In genomic region chr16:87391950-87392822, GRCh38 we compare ENCODE assay signal across 8 cellular contexts. TPM values are rescaled to one million over a fixed set of nuclear protein-coding genes. Genes with fewer than 3 reads are reported as not detected.
DNase-seq lines count a peak whose midpoint lies in the region; ATAC-seq and TF ChIP-seq lines count a peak whose summit lies in the region.

Gene MAP1LC3B, plus strand, starts transcription at chr16:87392336. Its CDS starts 92 bp downstream, at chr16:87392428.

- H3K36me3 ChIP-seq in HEK293 (ENCODE audit: control insufficient read depth in 2 of 2, insufficient read depth in 1 of 2, low read length in 2 of 2) (peaks cover 0 to 5% of the 10 kb centered on the region in 2 experiments; a peak in 1 of 3 replicates), SJSA1 (peaks cover 17% of the 10 kb centered on the region), neuronal stem cell (replicated peaks in 1 of 2; ENCODE audit: control insufficient read depth in 2 of 2, insufficient read depth in 2 of 2, low read length in 2 of 2) (no peaks in the 10 kb centered on the region), subcutaneous abdominal adipose tissue (ENCODE audit: control insufficient read depth in 5 of 5, insufficient read depth in 5 of 5, low read length in 5 of 5) (no peaks in the 10 kb centered on the region)

- peak within 1 kb of the TSS; percentile 95 for H2BK120ac ChIP-seq in neuronal stem cell (ENCODE audit: low read depth, low read length)

- H4K91ac ChIP-seq in neuronal stem cell (ENCODE audit: low read depth, low read length, poor library complexity) = no peak within 1 kb of the TSS

- POLR2A ChIA-PET in HEK293 (lab: Yijun Ruan, JAX) = interaction anchor here (2.6 kb wide), 1 partner anchor 8 kb away, joined by 25 read pairs; the partner anchor contains the start of gene FBXO31

- H3K4me3 ChIP-seq in HEK293 (ENCODE audit: low read depth, low read length) = peak within 1 kb of the TSS; percentile 75
- peak within 1 kb of the TSS; percentile 98 for H3K4me3 ChIP-seq in SJSA1
- H3K4me3 ChIP-seq in neuronal stem cell (ENCODE audit: low read length in 2 of 2) = peak within 1 kb of the TSS; percentile 57 to 99
- peak within 1 kb of the TSS; percentile 80 to 99 (median 90) for H3K4me3 ChIP-seq in subcutaneous abdominal adipose tissue (ENCODE audit: low read depth in 1 of 5, low read length in 5 of 5)

- H3K23ac ChIP-seq in neuronal stem cell (ENCODE audit: low read depth, low read length, poor library complexity) = peak within 1 kb of the TSS; percentile 94

- H3K27ac ChIP-seq in HEK293 (ENCODE audit: extremely low read depth, low read depth, low read length) (peak within 1 kb of the TSS; percentile 81), SJSA1 (peak within 1 kb of the TSS; percentile 94), foreskin keratinocyte (peak within 1 kb of the TSS; percentile 61), neuronal stem cell (replicated peaks; ENCODE audit: low read length) (peak within 1 kb of the TSS; percentile 73), subcutaneous abdominal adipose tissue (ENCODE audit: low read depth, low read length) (peak within 1 kb of the TSS; percentile 98)

- peak within 1 kb of the TSS; percentile 61 for H3K4ac ChIP-seq in neuronal stem cell (ENCODE audit: low read length)

- peak within 1 kb of the TSS; percentile 84 for H3K14ac ChIP-seq in neuronal stem cell (ENCODE audit: low read length)

- no peaks in the 10 kb centered on the region for H3K27me3 ChIP-seq in SJSA1 (replicated peaks)
- no peaks in the 10 kb centered on the region for H3K27me3 ChIP-seq in foreskin keratinocyte
- H3K27me3 ChIP-seq in neuronal stem cell (ENCODE audit: control insufficient read depth in 3 of 3, insufficient read depth in 3 of 3, low read depth in 1 of 3, low read length in 3 of 3) = no peaks in the 10 kb centered on the region
- H3K27me3 ChIP-seq in subcutaneous abdominal adipose tissue (ENCODE audit: control insufficient read depth in 5 of 5, insufficient read depth in 4 of 5, low read length in 5 of 5) = no peaks in the 10 kb centered on the region

- peak within 1 kb of the TSS; percentile 42 for H2BK5ac ChIP-seq in neuronal stem cell (ENCODE audit: low read length)

- H3K9me3 ChIP-seq in HEK293 (ENCODE audit: control insufficient read depth, insufficient read depth, low read depth, low read length) (no peaks in the 10 kb centered on the region), SJSA1 (replicated peaks) (no peaks in the 10 kb centered on the region; the same call in 1 of the 2 replicates), neuronal stem cell (replicated peaks in 1 of 2; ENCODE audit: control insufficient read depth in 2 of 2, insufficient read depth in 1 of 2, low read depth in 1 of 2, low read length in 2 of 2) (no peaks in the 10 kb centered on the region), subcutaneous abdominal adipose tissue (ENCODE audit: control insufficient read depth in 5 of 5, low read length in 5 of 5) (no peaks in the 10 kb centered on the region)

- H3K9ac ChIP-seq in neuronal stem cell (ENCODE audit: low read depth, low read length, poor library complexity) (peak within 1 kb of the TSS; percentile 98), subcutaneous abdominal adipose tissue (ENCODE audit: low read length in 5 of 5) (peak within 1 kb of the TSS; percentile 69 to 96 (median 88))

- peak within 1 kb of the TSS; percentile 98 for H3K18ac ChIP-seq in neuronal stem cell (ENCODE audit: low read length)

- ATAC-seq in foreskin keratinocyte = peak; percentile 77

- DNase-seq in GF-D8 (lab: John Stamatoyannopoulos, UW) (peak; percentile 80), MV-4-11 (lab: John Stamatoyannopoulos, UW) (peak; percentile 92), SJSA1 (ENCODE audit: low read depth in 1 of 2, low spot score in 2 of 2) (peak; percentile 97 to 99), foreskin keratinocyte (peak; percentile 75 to 89), neuronal stem cell (ENCODE audit: low spot score) (peak; percentile 98)
- peak; percentile 95 to 99 (median 98) for DNase-seq in activated naive CD4-positive, alpha-beta T cell (lab: John Stamatoyannopoulos, UW)

- CTCF ChIA-PET in HEK293 (lab: Yijun Ruan, JAX) = interaction anchor here (0.6 to 3.0 kb wide), 4 partner anchors 10 to 376 kb away, joined by 3 to 27 read pairs (median 3); no protein-coding TSS in a partner anchor

- peak within 1 kb of the TSS; percentile 96 for H3K4me2 ChIP-seq in neuronal stem cell (ENCODE audit: insufficient read depth, low read length, poor library complexity, severe bottlenecking)

- peak within 1 kb of the TSS; percentile 89 for H2AFZ ChIP-seq in neuronal stem cell (ENCODE audit: low read length)

- no CpG with 5 or more reads among the region's 113 CpGs for WGBS in neuronal stem cell (ENCODE audit: extremely low coverage in 2 of 2, insufficient read length in 2 of 2, insufficient replicate concordance in 1 of 2), 2 donors

- H2BK12ac ChIP-seq in neuronal stem cell (ENCODE audit: low read length) = no peak within 1 kb of the TSS

- H2AK5ac ChIP-seq in neuronal stem cell (ENCODE audit: low read depth, low read length) = peak within 1 kb of the TSS; percentile 72

- peaks cover 7% of the 10 kb centered on the region for H3K4me1 ChIP-seq in HEK293 (ENCODE audit: control insufficient read depth, insufficient read depth, low read length)
- peaks cover 33% of the 10 kb centered on the region for H3K4me1 ChIP-seq in SJSA1 (replicated peaks)
- H3K4me1 ChIP-seq in foreskin keratinocyte = peaks cover 14% of the 10 kb centered on the region
- peaks cover 10 to 13% of the 10 kb centered on the region in 2 donors for H3K4me1 ChIP-seq in neuronal stem cell (ENCODE audit: control insufficient read depth in 2 of 2, insufficient read depth in 1 of 2, low read depth in 1 of 2, low read length in 2 of 2)
- peaks cover 14 to 53% (median 43%) of the 10 kb centered on the region in 5 donors for H3K4me1 ChIP-seq in subcutaneous abdominal adipose tissue (ENCODE audit: control insufficient read depth in 5 of 5, insufficient read depth in 5 of 5, low read length in 5 of 5)

- peak within 1 kb of the TSS; percentile 63 for H2BK15ac ChIP-seq in neuronal stem cell (ENCODE audit: low read length)

- peaks cover 2% of the 10 kb centered on the region for H3K79me1 ChIP-seq in neuronal stem cell (ENCODE audit: low read depth, low read length)

- no peak within 1 kb of the TSS for H4K8ac ChIP-seq in neuronal stem cell (ENCODE audit: low read depth, low read length)

- TF ChIP-seq CTCF in HEK293 (tag by site-specific recombination; IDR thresholded peaks at IDR 0.05) (no peak), foreskin keratinocyte (conservative IDR thresholded peaks at IDR 0.05) (no peak)

TF ChIP-seq in HEK293, 187 proteins besides CTCF, POLR2A, EP300 and RAD21 (continues in another document):
- TF ChIP-seq, protein P1, sequence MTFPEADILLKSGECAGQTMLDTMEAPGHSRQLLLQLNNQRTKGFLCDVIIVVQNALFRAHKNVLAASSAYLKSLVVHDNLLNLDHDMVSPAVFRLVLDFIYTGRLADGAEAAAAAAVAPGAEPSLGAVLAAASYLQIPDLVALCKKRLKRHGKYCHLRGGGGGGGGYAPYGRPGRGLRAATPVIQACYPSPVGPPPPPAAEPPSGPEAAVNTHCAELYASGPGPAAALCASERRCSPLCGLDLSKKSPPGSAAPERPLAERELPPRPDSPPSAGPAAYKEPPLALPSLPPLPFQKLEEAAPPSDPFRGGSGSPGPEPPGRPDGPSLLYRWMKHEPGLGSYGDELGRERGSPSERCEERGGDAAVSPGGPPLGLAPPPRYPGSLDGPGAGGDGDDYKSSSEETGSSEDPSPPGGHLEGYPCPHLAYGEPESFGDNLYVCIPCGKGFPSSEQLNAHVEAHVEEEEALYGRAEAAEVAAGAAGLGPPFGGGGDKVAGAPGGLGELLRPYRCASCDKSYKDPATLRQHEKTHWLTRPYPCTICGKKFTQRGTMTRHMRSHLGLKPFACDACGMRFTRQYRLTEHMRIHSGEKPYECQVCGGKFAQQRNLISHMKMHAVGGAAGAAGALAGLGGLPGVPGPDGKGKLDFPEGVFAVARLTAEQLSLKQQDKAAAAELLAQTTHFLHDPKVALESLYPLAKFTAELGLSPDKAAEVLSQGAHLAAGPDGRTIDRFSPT (tag by site-specific recombination; IDR thresholded peaks at IDR 0.05) = peak; percentile 95
- TF ChIP-seq BCL11B (tag by site-specific recombination; IDR thresholded peaks at IDR 0.05; ENCODE audit: low read depth) = no peak
- TF ChIP-seq, protein P2, sequence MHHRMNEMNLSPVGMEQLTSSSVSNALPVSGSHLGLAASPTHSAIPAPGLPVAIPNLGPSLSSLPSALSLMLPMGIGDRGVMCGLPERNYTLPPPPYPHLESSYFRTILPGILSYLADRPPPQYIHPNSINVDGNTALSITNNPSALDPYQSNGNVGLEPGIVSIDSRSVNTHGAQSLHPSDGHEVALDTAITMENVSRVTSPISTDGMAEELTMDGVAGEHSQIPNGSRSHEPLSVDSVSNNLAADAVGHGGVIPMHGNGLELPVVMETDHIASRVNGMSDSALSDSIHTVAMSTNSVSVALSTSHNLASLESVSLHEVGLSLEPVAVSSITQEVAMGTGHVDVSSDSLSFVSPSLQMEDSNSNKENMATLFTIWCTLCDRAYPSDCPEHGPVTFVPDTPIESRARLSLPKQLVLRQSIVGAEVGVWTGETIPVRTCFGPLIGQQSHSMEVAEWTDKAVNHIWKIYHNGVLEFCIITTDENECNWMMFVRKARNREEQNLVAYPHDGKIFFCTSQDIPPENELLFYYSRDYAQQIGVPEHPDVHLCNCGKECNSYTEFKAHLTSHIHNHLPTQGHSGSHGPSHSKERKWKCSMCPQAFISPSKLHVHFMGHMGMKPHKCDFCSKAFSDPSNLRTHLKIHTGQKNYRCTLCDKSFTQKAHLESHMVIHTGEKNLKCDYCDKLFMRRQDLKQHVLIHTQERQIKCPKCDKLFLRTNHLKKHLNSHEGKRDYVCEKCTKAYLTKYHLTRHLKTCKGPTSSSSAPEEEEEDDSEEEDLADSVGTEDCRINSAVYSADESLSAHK (tag by site-specific recombination; IDR thresholded peaks at IDR 0.05) = 0 out of 2 replicates have a peak, but pooled peaks have one; percentile 17
- no peak for TF ChIP-seq ZNF184 (tag by site-specific recombination; IDR thresholded peaks at IDR 0.05)
- TF ChIP-seq ZNF776 (tag by site-specific recombination; IDR thresholded peaks at IDR 0.05; ENCODE audit: borderline replicate concordance) = no peak

RNA-seq across cellular contexts. Expression of gene MAP1LC3B, which starts in this region (rescaled TPM):
- total RNA-seq in SJSA1 (2014; rRNA removed; shearing (Covaris generic)) = 16.9 and 21.3 TPM in 2 replicates
- total RNA-seq in foreskin keratinocyte = 38.5 and 44.2 TPM in 2 replicates
- 47.0 and 51.8 TPM in 2 replicates for polyA plus RNA-seq in foreskin keratinocyte
- 41.5 TPM for polyA plus RNA-seq in neuronal stem cell (2013, experiment 1 of 2)
- polyA plus RNA-seq in neuronal stem cell (2013, experiment 2 of 2) = 41.0 TPM

Comparison
In these comparisons a context has a peak if more than half of its experiments do, and no peak if none do; other contexts are left out.
1. Peak in every context shown above with its lines: DNase-seq, ATAC-seq, H3K4me3 ChIP-seq and H3K27ac ChIP-seq.